Comparison of ENCODE assay signal across 8 cellular contexts in genomic region chr4:81913427-81913878, GRCh38.
A peak's percentile ranks its signal among the peaks of the same experiment; 100 is the strongest.
DNase-seq lines count a peak whose midpoint lies in the region; ATAC-seq and TF ChIP-seq lines count a peak whose summit lies in the region.

No MANE protein-coding gene starts in this region.

- H3K27ac ChIP-seq in MM.1S (ENCODE audit: low read length): no peak overlapping the region
- no peak overlapping the region for H3K27ac ChIP-seq in testis

- no peak overlapping the region for H3K4me2 ChIP-seq in MM.1S (ENCODE audit: low read depth, low read length)

- DNase-seq in DMS53 (lab: John Stamatoyannopoulos, UW) (peak; percentile 42), DMS53 treated with DMSO at 0.1 percent for 48 hours (lab: John Stamatoyannopoulos, UW; ENCODE audit: unreplicated experiment) (no peak), H7 (peak; percentile 67), MM.1S (peak; percentile 42), ecto neural progenitor cell (ENCODE audit: low spot score) (peak; percentile 77), mucosa of descending colon (peak in 2 of 3 donors; percentile 32 to 66), testis (peak; percentile 74)
- DNase-seq in activated CD4-positive, CD25-positive, alpha-beta regulatory T cell treated with anti-CD3 and anti-CD28 coated beads, Interleukin-2, amount 50 U/mL, for 72 hours: peak; percentile 38

- no peaks in the 10 kb centered on the region for H3K36me3 ChIP-seq in H7 (replicated peaks; ENCODE audit: control insufficient read depth, insufficient read depth, low read length)
- no peaks in the 10 kb centered on the region for H3K36me3 ChIP-seq in MM.1S (replicated peaks; ENCODE audit: insufficient read depth, low read length)
- no peaks in the 10 kb centered on the region for H3K36me3 ChIP-seq in mucosa of descending colon (ENCODE audit: low read depth)
- no peaks in the 10 kb centered on the region for H3K36me3 ChIP-seq in testis (ENCODE audit: low read depth, missing control alignments)

- intact Hi-C loops in mucosa of descending colon (cut with DNase I, micrococcal nuclease): no loop called here
- intact Hi-C loops in testis (cut with DNase I; ENCODE audit: low total_unique reads): no loop called here

- no peaks in the 10 kb centered on the region for H3K9me2 ChIP-seq in MM.1S (replicated peaks; ENCODE audit: insufficient read depth, low read length)

- H3F3A ChIP-seq in MM.1S (ENCODE audit: insufficient read depth, low read length): no peaks in the 10 kb centered on the region

- no peak for TF ChIP-seq POLR2A in testis (IDR thresholded peaks at IDR 0.05)

- no peaks in the 10 kb centered on the region for H4K20me1 ChIP-seq in MM.1S (ENCODE audit: insufficient read depth, low read length)

- H3K9ac ChIP-seq in MM.1S (ENCODE audit: low read length): no peak overlapping the region

- no peak overlapping the region for H2AFZ ChIP-seq in MM.1S (ENCODE audit: low read length)

- H3K4me3 ChIP-seq in H7 (ENCODE audit: insufficient read depth, low read depth, low read length) (no peak overlapping the region), MM.1S (ENCODE audit: low read length) (no peak overlapping the region), mucosa of descending colon (no peak overlapping the region), testis (peak overlapping the region in 1 of 2 donors; percentile 6)

- H3K79me2 ChIP-seq in MM.1S (ENCODE audit: low read length): no peaks in the 10 kb centered on the region

- H3K27me3 ChIP-seq in H7 (ENCODE audit: control insufficient read depth, insufficient read depth, low read length) (no peaks in the 10 kb centered on the region), MM.1S (replicated peaks; ENCODE audit: insufficient read depth, low read length) (no peaks in the 10 kb centered on the region), testis (no peaks in the 10 kb centered on the region)

- TF ChIP-seq CTCF in MM.1S (IDR thresholded peaks at IDR 0.05; ENCODE audit: low read length): peak; percentile 64
- peak; percentile 43 for TF ChIP-seq CTCF in mucosa of descending colon (IDR thresholded peaks at IDR 0.05)
- TF ChIP-seq CTCF in testis (IDR thresholded peaks at IDR 0.05): peak in 2 of 3 experiments; percentile 34 to 61

- WGBS in testis, 2 donors: 15 to 22% methylated on average over 12 of the region's 12 CpGs

- peak; percentile 71 for ATAC-seq in mucosa of descending colon

- H3K9me3 ChIP-seq in MM.1S (replicated peaks; ENCODE audit: insufficient read depth, low read length) (no peaks in the 10 kb centered on the region), mucosa of descending colon (no peaks in the 10 kb centered on the region), testis (no peaks in the 10 kb centered on the region)

- H3K4me1 ChIP-seq in MM.1S (ENCODE audit: low read length): no peaks in the 10 kb centered on the region
- no peaks in the 10 kb centered on the region for H3K4me1 ChIP-seq in mucosa of descending colon (ENCODE audit: low read depth)
- no peaks in the 10 kb centered on the region for H3K4me1 ChIP-seq in testis
